8 cellular contexts compared by ENCODE assay signal in genomic region chr10:90960355-90960814, GRCh38. TPM values are rescaled to one million over a fixed set of nuclear protein-coding genes. Genes with fewer than 3 reads are reported as not detected.
DNase-seq lines count a peak whose midpoint lies in the region; ATAC-seq and TF ChIP-seq lines count a peak whose summit lies in the region.

No MANE protein-coding gene starts in this region.

- in situ Hi-C loops in transverse colon (cut with MboI; ENCODE audit: low pct_ligation_motif_present in 1 of 4, low pct_unique_long_range_greater_than_20kb in 1 of 4, low sequenced_read_pairs in 3 of 4), result no loop called here

- TF ChIP-seq EP300 in transverse colon (IDR thresholded peaks at IDR 0.05; ENCODE audit: low read depth), result no peak

- no peaks in the 10 kb centered on the region for H3K9me3 ChIP-seq in transverse colon

- no peak for TF ChIP-seq CTCF in transverse colon (IDR thresholded peaks at IDR 0.05)

- intact Hi-C loops in transverse colon (cut with DNase I; ENCODE audit: low total_unique reads), result no loop called here

- DNase-seq in amniotic stem cell (lab: John Stamatoyannopoulos, UW) (peak; percentile 77), non-pigmented ciliary epithelial cell (ENCODE audit: low read depth) (peak; percentile 87), COR-L47 (lab: John Stamatoyannopoulos, UW) (no peak), transverse colon (no peak), NCI-H187 treated with DMSO at 0.1 percent for 48 hours (lab: John Stamatoyannopoulos, UW) (no peak), CD1c-positive myeloid dendritic cell (ENCODE audit: extremely low spot score) (no peak)

- TF ChIP-seq POLR2A in transverse colon (IDR thresholded peaks at IDR 0.05), result no peak

- no peaks in the 10 kb centered on the region for H3K4me1 ChIP-seq in transverse colon

- no peak overlapping the region for H3K27ac ChIP-seq in transverse colon

- no peaks in the 10 kb centered on the region for H3K27me3 ChIP-seq in transverse colon

- H3K4me3 ChIP-seq in transverse colon, result no peak overlapping the region

- ATAC-seq in GM18517 (IDR thresholded peaks at IDR 0.05; ENCODE audit: unreplicated experiment) (peak; percentile 73), HG02938 (IDR thresholded peaks at IDR 0.05; ENCODE audit: unreplicated experiment) (peak; percentile 64)

- no peaks in the 10 kb centered on the region for H3K36me3 ChIP-seq in transverse colon

RNA-seq across cellular contexts. Expression of gene ANKRD1, which starts 39.5 kb away (rescaled TPM):
- not detected for total RNA-seq in transverse colon

Comparison
In these comparisons a context has a peak if more than half of its experiments do, and no peak if none do; other contexts are left out.
1. DNase-seq: peak in amniotic stem cell (single experiment) and non-pigmented ciliary epithelial cell (single experiment); none in COR-L47 (single experiment), transverse colon (single experiment), NCI-H187 treated with DMSO at 0.1 percent for 48 hours (single experiment) and CD1c-positive myeloid dendritic cell (single experiment).